14 cellular contexts compared by ENCODE assay signal in genomic region chr10:83724471-83725241, GRCh38.
DNase-seq lines count a peak whose midpoint lies in the region; ATAC-seq and TF ChIP-seq lines count a peak whose summit lies in the region.
"Had no signal": no experiment of that assay in that cellular context is flagged by ENCODE, and none has a peak within 500 bp of the region (broad histone marks: within the 10 kb centered on the region; RNA-seq: fewer than 3 reads in every experiment).

No MANE protein-coding gene starts in this region.

- WGBS in thyroid gland, 2 donors = 85 to 87% methylated on average over 5 of the region's 5 CpGs

- peak overlapping the region; percentile 57 for H3K27ac Mint-ChIP-seq in osteocyte (ENCODE audit: unreplicated experiment)
- no peak overlapping the region for H3K27ac Mint-ChIP-seq in activated CD8-positive, alpha-beta memory T cell treated with anti-CD3 and anti-CD28 coated beads, Interleukin-2, amount 10 ng/mL, durations not matched to agents 7 days and 5 days
- H3K27ac Mint-ChIP-seq: activated T-helper 17 cell treated with anti-CD3 and anti-CD28 coated beads, Interleukin-2, amount 50 U/mL, for 72 hours; CD8-positive, alpha-beta T cell had no signal

- peak overlapping the region in 1 of 3 donors; percentile 17 for H3K27ac ChIP-seq in thyroid gland
- H3K27ac ChIP-seq: cardiac muscle cell, neutrophil, RWPE1 had no signal

- H3K4me3 ChIP-seq in MG63 = no peak overlapping the region
- no peak overlapping the region for H3K4me3 ChIP-seq in thyroid gland (replicated peaks in 1 of 3)
- H3K4me3 ChIP-seq: cardiac muscle cell had no signal

- intact Hi-C loops in thyroid gland (cut with DNase I) = no loop called here

- CTCF ChIA-PET in activated CD8-positive, alpha-beta memory T cell treated with anti-CD3 and anti-CD28 coated beads, Interleukin-2, amount 10 ng/mL, durations not matched to agents 7 days and 5 days (lab: Charles Lee) = no interaction called here

- DNase-seq in osteocyte (ENCODE audit: extremely low spot score, unreplicated experiment) (no peak), MG63 (no peak), thyroid gland (no peak)
- DNase-seq in stimulated activated naive CD4-positive, alpha-beta T cell (lab: John Stamatoyannopoulos, UW) = no peak
- no peak for DNase-seq in activated CD8-positive, alpha-beta memory T cell treated with anti-CD3 and anti-CD28 coated beads, Interleukin-2, amount 10 ng/mL, durations not matched to agents 7 days and 5 days
- DNase-seq: CD8-positive, alpha-beta T cell; islet precursor cell had no signal

- peaks cover 12% of the 10 kb centered on the region for H3K4me1 Mint-ChIP-seq in osteocyte (ENCODE audit: unreplicated experiment)
- H3K4me1 Mint-ChIP-seq in activated CD8-positive, alpha-beta memory T cell treated with anti-CD3 and anti-CD28 coated beads, Interleukin-2, amount 10 ng/mL, durations not matched to agents 7 days and 5 days = no peaks in the 10 kb centered on the region
- H3K4me1 Mint-ChIP-seq: activated T-helper 17 cell treated with anti-CD3 and anti-CD28 coated beads, Interleukin-2, amount 50 U/mL, for 72 hours had no signal

- no peaks in the 10 kb centered on the region for H3K4me1 ChIP-seq in thyroid gland

- H3K4me3 Mint-ChIP-seq in osteocyte (ENCODE audit: unreplicated experiment) = no peak overlapping the region
- no peak overlapping the region for H3K4me3 Mint-ChIP-seq in activated CD8-positive, alpha-beta memory T cell treated with anti-CD3 and anti-CD28 coated beads, Interleukin-2, amount 10 ng/mL, durations not matched to agents 7 days and 5 days
- H3K4me3 Mint-ChIP-seq: activated T-helper 17 cell treated with anti-CD3 and anti-CD28 coated beads, Interleukin-2, amount 50 U/mL, for 72 hours; CD8-positive, alpha-beta T cell had no signal

- TF ChIP-seq CTCF in osteocyte (IDR thresholded peaks at IDR 0.05) (no peak), thyroid gland (IDR thresholded peaks at IDR 0.05) (no peak)

- H3K36me3 Mint-ChIP-seq in osteocyte (ENCODE audit: unreplicated experiment) = no peaks in the 10 kb centered on the region
- H3K36me3 Mint-ChIP-seq in activated CD8-positive, alpha-beta memory T cell treated with anti-CD3 and anti-CD28 coated beads, Interleukin-2, amount 10 ng/mL, durations not matched to agents 7 days and 5 days = no peaks in the 10 kb centered on the region
- H3K36me3 Mint-ChIP-seq: CD8-positive, alpha-beta T cell had no signal

- no peaks in the 10 kb centered on the region for H3K36me3 ChIP-seq in MG63
- no peaks in the 10 kb centered on the region for H3K36me3 ChIP-seq in thyroid gland
- H3K36me3 ChIP-seq: cardiac muscle cell, neutrophil had no signal

- H3K27me3 ChIP-seq in MG63 (no peaks in the 10 kb centered on the region), thyroid gland (no peaks in the 10 kb centered on the region)
- H3K27me3 ChIP-seq: cardiac muscle cell, neutrophil had no signal

- H3K9me3 Mint-ChIP-seq in osteocyte (ENCODE audit: unreplicated experiment) = peaks cover 2% of the 10 kb centered on the region
- no peaks in the 10 kb centered on the region for H3K9me3 Mint-ChIP-seq in activated CD8-positive, alpha-beta memory T cell treated with anti-CD3 and anti-CD28 coated beads, Interleukin-2, amount 10 ng/mL, durations not matched to agents 7 days and 5 days (ENCODE audit: low read depth)
- H3K9me3 Mint-ChIP-seq: CD8-positive, alpha-beta T cell had no signal

- no peak for TF ChIP-seq POLR2A in thyroid gland (IDR thresholded peaks at IDR 0.05)

- H3K27me3 Mint-ChIP-seq in osteocyte (ENCODE audit: unreplicated experiment) = no peaks in the 10 kb centered on the region
- no peaks in the 10 kb centered on the region for H3K27me3 Mint-ChIP-seq in activated CD8-positive, alpha-beta memory T cell treated with anti-CD3 and anti-CD28 coated beads, Interleukin-2, amount 10 ng/mL, durations not matched to agents 7 days and 5 days
- H3K27me3 Mint-ChIP-seq: activated T-helper 17 cell treated with anti-CD3 and anti-CD28 coated beads, Interleukin-2, amount 50 U/mL, for 72 hours had no signal

- H3K9me3 ChIP-seq in MG63 (no peaks in the 10 kb centered on the region), thyroid gland (no peaks in the 10 kb centered on the region)
- H3K9me3 ChIP-seq: neutrophil had no signal

- ATAC-seq in GM18907 (IDR thresholded peaks at IDR 0.05; ENCODE audit: unreplicated experiment) = peak; percentile 79
- peak; percentile 91 for ATAC-seq in GM21723 (IDR thresholded peaks at IDR 0.05; ENCODE audit: unreplicated experiment)
- peak; percentile 81 for ATAC-seq in HG03342 (IDR thresholded peaks at IDR 0.05; ENCODE audit: unreplicated experiment)
- no peak for ATAC-seq in activated CD8-positive, alpha-beta memory T cell treated with anti-CD3 and anti-CD28 coated beads, Interleukin-2, amount 10 ng/mL, durations not matched to agents 7 days and 5 days
- ATAC-seq: activated T-helper 17 cell treated with anti-CD3 and anti-CD28 coated beads, Interleukin-2, amount 50 U/mL, for 72 hours; CD8-positive, alpha-beta T cell had no signal
